ENCODE assay signal across 1 cellular context in the genomic region with DNA sequence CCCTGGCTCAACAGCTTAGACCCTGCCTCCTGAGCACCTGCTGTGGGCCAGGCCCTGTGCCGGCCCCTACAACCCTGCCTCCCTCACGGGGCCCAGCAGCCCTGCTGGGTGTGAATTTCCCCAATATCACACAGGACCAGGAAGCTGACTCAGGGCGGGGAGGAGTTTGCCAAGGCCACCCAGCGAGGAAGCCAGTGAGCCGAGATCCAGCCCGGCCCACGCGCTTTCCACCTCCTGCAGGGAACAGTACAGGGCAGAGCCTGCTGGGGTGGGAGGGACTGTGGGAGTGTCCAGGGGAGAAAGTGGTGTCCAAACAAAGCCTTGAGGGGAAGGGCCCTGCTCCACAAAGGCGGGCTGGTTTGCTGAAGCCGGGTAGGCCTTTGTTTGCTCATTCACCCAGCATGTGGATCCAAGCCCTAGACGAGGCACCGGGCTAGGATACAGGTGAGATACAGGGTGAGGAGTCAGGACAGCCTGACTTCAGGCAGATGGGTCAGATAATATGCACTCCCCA.
A peak's percentile ranks its signal among the peaks of the same experiment; 100 is the strongest.
TF ChIP-seq lines count a peak whose summit lies in the region.

No MANE protein-coding gene starts in this region.

TF ChIP-seq in HepG2, 621 proteins besides CTCF, POLR2A, EP300 and RAD21 (continued from another document and continues in another):
- TF ChIP-seq, protein P1, sequence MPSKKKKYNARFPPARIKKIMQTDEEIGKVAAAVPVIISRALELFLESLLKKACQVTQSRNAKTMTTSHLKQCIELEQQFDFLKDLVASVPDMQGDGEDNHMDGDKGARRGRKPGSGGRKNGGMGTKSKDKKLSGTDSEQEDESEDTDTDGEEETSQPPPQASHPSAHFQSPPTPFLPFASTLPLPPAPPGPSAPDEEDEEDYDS (CRISPR knock-in tag; IDR thresholded peaks at IDR 0.05), result peak; percentile 62; the same call in 1 of the 2 replicates
- TF ChIP-seq PHF21A (CRISPR knock-in tag; IDR thresholded peaks at IDR 0.05) (peak; percentile 54), ZNF761 (CRISPR knock-in tag; conservative IDR thresholded peaks at IDR 0.05) (0 out of 2 replicates have a peak, but pooled peaks have one; percentile 55), CEBPG (CRISPR knock-in tag; IDR thresholded peaks at IDR 0.05) (peak; percentile 16; the same call in 1 of the 2 replicates), KLF16 (CRISPR knock-in tag; IDR thresholded peaks at IDR 0.05) (peak in 1 of 2 experiments; percentile 22; a peak in 1 of 4 replicates), MED1 (CRISPR knock-in tag; IDR thresholded peaks at IDR 0.05) (peak; percentile 72; the same call in 1 of the 2 replicates), ZNF160 (CRISPR knock-in tag; IDR thresholded peaks at IDR 0.05) (peak; percentile 46; the same call in 1 of the 2 replicates), ZNF530 (CRISPR knock-in tag; IDR thresholded peaks at IDR 0.05; ENCODE audit: low read depth) (no peak), MXI1 (IDR thresholded peaks at IDR 0.05; ENCODE audit: borderline replicate concordance, low read depth, low read length) (peak; percentile 33; the same call in 1 of the 3 replicates), ZNF781 (CRISPR knock-in tag; IDR thresholded peaks at IDR 0.05; ENCODE audit: borderline replicate concordance, not compliant biosample characterization) (peak; percentile 60), ZNF292 (CRISPR knock-in tag; IDR thresholded peaks at IDR 0.05; ENCODE audit: borderline replicate concordance, low read depth) (no peak), ZFP36L1 (CRISPR knock-in tag; IDR thresholded peaks at IDR 0.05) (peak; percentile 85; the same call in 1 of the 2 replicates), ZNF615 (CRISPR knock-in tag; IDR thresholded peaks at IDR 0.05; ENCODE audit: borderline replicate concordance) (no peak), KDM5B (CRISPR knock-in tag; IDR thresholded peaks at IDR 0.05; ENCODE audit: borderline replicate concordance) (peak; percentile 86), ZBTB7B (CRISPR knock-in tag; IDR thresholded peaks at IDR 0.05) (0 out of 2 replicates have a peak, but pooled peaks have one; percentile 31), ZNF629 (CRISPR knock-in tag; conservative IDR thresholded peaks at IDR 0.05) (0 out of 2 replicates have a peak, but pooled peaks have one; percentile 25), ZSCAN12 (CRISPR knock-in tag; IDR thresholded peaks at IDR 0.05) (0 out of 2 replicates have a peak, but pooled peaks have one; percentile 27), MYNN (CRISPR knock-in tag; IDR thresholded peaks at IDR 0.05; ENCODE audit: low read depth) (peak; percentile 45; the same call in 1 of the 2 replicates), ZFX (CRISPR knock-in tag; IDR thresholded peaks at IDR 0.05; ENCODE audit: low read depth) (peak; percentile 91), ZSCAN29 (CRISPR knock-in tag; conservative IDR thresholded peaks at IDR 0.05) (0 out of 2 replicates have a peak, but pooled peaks have one; percentile 20), ZFY (CRISPR knock-in tag; IDR thresholded peaks at IDR 0.05) (peak; percentile 92), ISL2 (CRISPR knock-in tag; IDR thresholded peaks at IDR 0.05) (0 out of 2 replicates have a peak, but pooled peaks have one; percentile 30), NFKB2 (CRISPR knock-in tag; IDR thresholded peaks at IDR 0.05; ENCODE audit: borderline replicate concordance) (peak; percentile 43; the same call in 1 of the 2 replicates)
- TF ChIP-seq, protein P2, sequence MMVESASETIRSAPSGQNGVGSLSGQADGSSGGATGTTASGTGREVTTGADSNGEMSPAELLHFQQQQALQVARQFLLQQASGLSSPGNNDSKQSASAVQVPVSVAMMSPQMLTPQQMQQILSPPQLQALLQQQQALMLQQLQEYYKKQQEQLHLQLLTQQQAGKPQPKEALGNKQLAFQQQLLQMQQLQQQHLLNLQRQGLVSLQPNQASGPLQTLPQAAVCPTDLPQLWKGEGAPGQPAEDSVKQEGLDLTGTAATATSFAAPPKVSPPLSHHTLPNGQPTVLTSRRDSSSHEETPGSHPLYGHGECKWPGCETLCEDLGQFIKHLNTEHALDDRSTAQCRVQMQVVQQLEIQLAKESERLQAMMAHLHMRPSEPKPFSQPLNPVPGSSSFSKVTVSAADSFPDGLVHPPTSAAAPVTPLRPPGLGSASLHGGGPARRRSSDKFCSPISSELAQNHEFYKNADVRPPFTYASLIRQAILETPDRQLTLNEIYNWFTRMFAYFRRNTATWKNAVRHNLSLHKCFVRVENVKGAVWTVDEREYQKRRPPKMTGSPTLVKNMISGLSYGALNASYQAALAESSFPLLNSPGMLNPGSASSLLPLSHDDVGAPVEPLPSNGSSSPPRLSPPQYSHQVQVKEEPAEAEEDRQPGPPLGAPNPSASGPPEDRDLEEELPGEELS (CRISPR knock-in tag; IDR thresholded peaks at IDR 0.05), result peak; percentile 41
- TF ChIP-seq, protein P3, sequence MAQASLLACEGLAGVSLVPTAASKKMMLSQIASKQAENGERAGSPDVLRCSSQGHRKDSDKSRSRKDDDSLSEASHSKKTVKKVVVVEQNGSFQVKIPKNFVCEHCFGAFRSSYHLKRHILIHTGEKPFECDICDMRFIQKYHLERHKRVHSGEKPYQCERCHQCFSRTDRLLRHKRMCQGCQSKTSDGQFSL (CRISPR knock-in tag; IDR thresholded peaks at IDR 0.05), result no peak
- TF ChIP-seq, protein P4, sequence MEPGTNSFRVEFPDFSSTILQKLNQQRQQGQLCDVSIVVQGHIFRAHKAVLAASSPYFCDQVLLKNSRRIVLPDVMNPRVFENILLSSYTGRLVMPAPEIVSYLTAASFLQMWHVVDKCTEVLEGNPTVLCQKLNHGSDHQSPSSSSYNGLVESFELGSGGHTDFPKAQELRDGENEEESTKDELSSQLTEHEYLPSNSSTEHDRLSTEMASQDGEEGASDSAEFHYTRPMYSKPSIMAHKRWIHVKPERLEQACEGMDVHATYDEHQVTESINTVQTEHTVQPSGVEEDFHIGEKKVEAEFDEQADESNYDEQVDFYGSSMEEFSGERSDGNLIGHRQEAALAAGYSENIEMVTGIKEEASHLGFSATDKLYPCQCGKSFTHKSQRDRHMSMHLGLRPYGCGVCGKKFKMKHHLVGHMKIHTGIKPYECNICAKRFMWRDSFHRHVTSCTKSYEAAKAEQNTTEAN (CRISPR knock-in tag; conservative IDR thresholded peaks at IDR 0.05), result peak; percentile 78
- TF ChIP-seq, protein P5, sequence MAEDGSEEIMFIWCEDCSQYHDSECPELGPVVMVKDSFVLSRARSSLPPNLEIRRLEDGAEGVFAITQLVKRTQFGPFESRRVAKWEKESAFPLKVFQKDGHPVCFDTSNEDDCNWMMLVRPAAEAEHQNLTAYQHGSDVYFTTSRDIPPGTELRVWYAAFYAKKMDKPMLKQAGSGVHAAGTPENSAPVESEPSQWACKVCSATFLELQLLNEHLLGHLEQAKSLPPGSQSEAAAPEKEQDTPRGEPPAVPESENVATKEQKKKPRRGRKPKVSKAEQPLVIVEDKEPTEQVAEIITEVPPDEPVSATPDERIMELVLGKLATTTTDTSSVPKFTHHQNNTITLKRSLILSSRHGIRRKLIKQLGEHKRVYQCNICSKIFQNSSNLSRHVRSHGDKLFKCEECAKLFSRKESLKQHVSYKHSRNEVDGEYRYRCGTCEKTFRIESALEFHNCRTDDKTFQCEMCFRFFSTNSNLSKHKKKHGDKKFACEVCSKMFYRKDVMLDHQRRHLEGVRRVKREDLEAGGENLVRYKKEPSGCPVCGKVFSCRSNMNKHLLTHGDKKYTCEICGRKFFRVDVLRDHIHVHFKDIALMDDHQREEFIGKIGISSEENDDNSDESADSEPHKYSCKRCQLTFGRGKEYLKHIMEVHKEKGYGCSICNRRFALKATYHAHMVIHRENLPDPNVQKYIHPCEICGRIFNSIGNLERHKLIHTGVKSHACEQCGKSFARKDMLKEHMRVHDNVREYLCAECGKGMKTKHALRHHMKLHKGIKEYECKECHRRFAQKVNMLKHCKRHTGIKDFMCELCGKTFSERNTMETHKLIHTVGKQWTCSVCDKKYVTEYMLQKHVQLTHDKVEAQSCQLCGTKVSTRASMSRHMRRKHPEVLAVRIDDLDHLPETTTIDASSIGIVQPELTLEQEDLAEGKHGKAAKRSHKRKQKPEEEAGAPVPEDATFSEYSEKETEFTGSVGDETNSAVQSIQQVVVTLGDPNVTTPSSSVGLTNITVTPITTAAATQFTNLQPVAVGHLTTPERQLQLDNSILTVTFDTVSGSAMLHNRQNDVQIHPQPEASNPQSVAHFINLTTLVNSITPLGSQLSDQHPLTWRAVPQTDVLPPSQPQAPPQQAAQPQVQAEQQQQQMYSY (CRISPR knock-in tag; IDR thresholded peaks at IDR 0.05), result 0 out of 2 replicates have a peak, but pooled peaks have one; percentile 13
- TF ChIP-seq, protein P6, sequence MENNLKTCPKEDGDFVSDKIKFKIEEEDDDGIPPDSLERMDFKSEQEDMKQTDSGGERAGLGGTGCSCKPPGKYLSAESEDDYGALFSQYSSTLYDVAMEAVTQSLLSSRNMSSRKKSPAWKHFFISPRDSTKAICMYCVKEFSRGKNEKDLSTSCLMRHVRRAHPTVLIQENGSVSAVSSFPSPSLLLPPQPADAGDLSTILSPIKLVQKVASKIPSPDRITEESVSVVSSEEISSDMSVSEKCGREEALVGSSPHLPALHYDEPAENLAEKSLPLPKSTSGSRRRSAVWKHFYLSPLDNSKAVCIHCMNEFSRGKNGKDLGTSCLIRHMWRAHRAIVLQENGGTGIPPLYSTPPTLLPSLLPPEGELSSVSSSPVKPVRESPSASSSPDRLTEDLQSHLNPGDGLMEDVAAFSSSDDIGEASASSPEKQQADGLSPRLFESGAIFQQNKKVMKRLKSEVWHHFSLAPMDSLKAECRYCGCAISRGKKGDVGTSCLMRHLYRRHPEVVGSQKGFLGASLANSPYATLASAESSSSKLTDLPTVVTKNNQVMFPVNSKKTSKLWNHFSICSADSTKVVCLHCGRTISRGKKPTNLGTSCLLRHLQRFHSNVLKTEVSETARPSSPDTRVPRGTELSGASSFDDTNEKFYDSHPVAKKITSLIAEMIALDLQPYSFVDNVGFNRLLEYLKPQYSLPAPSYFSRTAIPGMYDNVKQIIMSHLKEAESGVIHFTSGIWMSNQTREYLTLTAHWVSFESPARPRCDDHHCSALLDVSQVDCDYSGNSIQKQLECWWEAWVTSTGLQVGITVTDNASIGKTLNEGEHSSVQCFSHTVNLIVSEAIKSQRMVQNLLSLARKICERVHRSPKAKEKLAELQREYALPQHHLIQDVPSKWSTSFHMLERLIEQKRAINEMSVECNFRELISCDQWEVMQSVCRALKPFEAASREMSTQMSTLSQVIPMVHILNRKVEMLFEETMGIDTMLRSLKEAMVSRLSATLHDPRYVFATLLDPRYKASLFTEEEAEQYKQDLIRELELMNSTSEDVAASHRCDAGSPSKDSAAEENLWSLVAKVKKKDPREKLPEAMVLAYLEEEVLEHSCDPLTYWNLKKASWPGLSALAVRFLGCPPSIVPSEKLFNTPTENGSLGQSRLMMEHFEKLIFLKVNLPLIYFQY (CRISPR knock-in tag; IDR thresholded peaks at IDR 0.05; ENCODE audit: borderline replicate concordance), result no peak; the same call in 1 of the 2 replicates
- TF ChIP-seq, protein P7, sequence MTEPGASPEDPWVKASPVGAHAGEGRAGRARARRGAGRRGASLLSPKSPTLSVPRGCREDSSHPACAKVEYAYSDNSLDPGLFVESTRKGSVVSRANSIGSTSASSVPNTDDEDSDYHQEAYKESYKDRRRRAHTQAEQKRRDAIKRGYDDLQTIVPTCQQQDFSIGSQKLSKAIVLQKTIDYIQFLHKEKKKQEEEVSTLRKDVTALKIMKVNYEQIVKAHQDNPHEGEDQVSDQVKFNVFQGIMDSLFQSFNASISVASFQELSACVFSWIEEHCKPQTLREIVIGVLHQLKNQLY (CRISPR knock-in tag; IDR thresholded peaks at IDR 0.05), result 0 out of 2 replicates have a peak, but pooled peaks have one; percentile 14
- TF ChIP-seq, protein P8, sequence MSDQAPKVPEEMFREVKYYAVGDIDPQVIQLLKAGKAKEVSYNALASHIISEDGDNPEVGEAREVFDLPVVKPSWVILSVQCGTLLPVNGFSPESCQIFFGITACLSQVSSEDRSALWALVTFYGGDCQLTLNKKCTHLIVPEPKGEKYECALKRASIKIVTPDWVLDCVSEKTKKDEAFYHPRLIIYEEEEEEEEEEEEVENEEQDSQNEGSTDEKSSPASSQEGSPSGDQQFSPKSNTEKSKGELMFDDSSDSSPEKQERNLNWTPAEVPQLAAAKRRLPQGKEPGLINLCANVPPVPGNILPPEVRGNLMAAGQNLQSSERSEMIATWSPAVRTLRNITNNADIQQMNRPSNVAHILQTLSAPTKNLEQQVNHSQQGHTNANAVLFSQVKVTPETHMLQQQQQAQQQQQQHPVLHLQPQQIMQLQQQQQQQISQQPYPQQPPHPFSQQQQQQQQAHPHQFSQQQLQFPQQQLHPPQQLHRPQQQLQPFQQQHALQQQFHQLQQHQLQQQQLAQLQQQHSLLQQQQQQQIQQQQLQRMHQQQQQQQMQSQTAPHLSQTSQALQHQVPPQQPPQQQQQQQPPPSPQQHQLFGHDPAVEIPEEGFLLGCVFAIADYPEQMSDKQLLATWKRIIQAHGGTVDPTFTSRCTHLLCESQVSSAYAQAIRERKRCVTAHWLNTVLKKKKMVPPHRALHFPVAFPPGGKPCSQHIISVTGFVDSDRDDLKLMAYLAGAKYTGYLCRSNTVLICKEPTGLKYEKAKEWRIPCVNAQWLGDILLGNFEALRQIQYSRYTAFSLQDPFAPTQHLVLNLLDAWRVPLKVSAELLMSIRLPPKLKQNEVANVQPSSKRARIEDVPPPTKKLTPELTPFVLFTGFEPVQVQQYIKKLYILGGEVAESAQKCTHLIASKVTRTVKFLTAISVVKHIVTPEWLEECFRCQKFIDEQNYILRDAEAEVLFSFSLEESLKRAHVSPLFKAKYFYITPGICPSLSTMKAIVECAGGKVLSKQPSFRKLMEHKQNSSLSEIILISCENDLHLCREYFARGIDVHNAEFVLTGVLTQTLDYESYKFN (CRISPR knock-in tag; conservative IDR thresholded peaks at IDR 0.05), result peak; percentile 35
- TF ChIP-seq, protein P9, sequence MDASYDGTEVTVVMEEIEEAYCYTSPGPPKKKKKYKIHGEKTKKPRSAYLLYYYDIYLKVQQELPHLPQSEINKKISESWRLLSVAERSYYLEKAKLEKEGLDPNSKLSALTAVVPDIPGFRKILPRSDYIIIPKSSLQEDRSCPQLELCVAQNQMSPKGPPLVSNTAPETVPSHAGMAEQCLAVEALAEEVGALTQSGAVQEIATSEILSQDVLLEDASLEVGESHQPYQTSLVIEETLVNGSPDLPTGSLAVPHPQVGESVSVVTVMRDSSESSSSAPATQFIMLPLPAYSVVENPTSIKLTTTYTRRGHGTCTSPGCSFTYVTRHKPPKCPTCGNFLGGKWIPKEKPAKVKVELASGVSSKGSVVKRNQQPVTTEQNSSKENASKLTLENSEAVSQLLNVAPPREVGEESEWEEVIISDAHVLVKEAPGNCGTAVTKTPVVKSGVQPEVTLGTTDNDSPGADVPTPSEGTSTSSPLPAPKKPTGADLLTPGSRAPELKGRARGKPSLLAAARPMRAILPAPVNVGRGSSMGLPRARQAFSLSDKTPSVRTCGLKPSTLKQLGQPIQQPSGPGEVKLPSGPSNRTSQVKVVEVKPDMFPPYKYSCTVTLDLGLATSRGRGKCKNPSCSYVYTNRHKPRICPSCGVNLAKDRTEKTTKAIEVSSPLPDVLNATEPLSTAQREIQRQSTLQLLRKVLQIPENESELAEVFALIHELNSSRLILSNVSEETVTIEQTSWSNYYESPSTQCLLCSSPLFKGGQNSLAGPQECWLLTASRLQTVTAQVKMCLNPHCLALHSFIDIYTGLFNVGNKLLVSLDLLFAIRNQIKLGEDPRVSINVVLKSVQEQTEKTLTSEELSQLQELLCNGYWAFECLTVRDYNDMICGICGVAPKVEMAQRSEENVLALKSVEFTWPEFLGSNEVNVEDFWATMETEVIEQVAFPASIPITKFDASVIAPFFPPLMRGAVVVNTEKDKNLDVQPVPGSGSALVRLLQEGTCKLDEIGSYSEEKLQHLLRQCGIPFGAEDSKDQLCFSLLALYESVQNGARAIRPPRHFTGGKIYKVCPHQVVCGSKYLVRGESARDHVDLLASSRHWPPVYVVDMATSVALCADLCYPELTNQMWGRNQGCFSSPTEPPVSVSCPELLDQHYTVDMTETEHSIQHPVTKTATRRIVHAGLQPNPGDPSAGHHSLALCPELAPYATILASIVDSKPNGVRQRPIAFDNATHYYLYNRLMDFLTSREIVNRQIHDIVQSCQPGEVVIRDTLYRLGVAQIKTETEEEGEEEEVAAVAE (CRISPR knock-in tag; IDR thresholded peaks at IDR 0.05; ENCODE audit: borderline replicate concordance), result peak; percentile 64; the same call in 1 of the 2 replicates
